21 cellular contexts compared by ENCODE assay signal in the genomic region with DNA sequence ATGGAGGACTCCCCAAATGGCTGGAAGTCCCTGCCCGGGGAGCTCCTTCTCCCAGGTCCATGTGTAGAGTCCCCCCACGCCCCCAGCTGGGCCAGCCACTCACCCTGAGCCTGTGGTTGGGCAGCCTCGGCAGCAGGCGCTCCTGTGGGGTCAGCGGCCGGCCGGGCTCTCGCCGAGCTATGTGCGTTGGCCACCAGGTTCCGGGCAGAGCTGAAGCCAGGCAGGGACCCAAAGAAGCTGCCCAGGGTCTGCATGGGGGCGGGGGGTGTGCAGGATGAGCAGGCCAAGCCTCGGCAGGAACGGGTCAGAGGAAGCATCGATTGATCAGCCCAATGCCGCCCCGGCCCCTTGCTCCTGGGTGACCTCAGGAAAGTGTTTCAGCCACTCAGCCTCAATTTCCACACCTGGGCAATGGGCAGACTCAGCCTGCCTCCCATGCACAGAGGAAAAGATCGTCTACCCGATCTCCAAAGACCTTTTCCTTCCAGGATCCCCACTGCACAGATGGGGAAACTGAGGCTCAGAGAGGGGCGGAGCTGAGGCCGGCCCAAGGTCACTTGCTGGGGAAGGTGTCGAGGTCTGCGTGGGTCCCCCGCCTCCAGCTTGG. TPM values are rescaled to one million over a fixed set of nuclear protein-coding genes. Genes with fewer than 3 reads are reported as not detected.
DNase-seq lines count a peak whose midpoint lies in the region; ATAC-seq and TF ChIP-seq lines count a peak whose summit lies in the region.
"Had no signal": no experiment of that assay in that cellular context is flagged by ENCODE, and none has a peak within 500 bp of the region (broad histone marks: within the 10 kb centered on the region; RNA-seq: fewer than 3 reads in every experiment).

No MANE protein-coding gene starts in this region.

- H3K9ac ChIP-seq in adipocyte (ENCODE audit: low read length), result peak overlapping the region; percentile 94

- H3K27ac Mint-ChIP-seq in stimulated activated memory B cell treated with anti-CD40 and anti-IgM and Interleukin-4, amounts not matched to agents 10 μg/mL and 1 μg/mL and 100 μg/mL, for 72 hours, result no peak overlapping the region
- H3K27ac Mint-ChIP-seq: activated naive CD4-positive, alpha-beta T cell treated with anti-CD3 and anti-CD28 coated beads, Interleukin-2, amount 50 U/mL, for 72 hours; T-helper 2 cell treated with Interferon-gamma antibody and Interleukin-4, amounts not matched to agents 5 μg/mL and 100 μg/mL, for 36 hours had no signal

- no peak overlapping the region for H3K4me3 Mint-ChIP-seq in stimulated activated memory B cell treated with anti-CD40 and anti-IgM and Interleukin-4, amounts not matched to agents 10 μg/mL and 1 μg/mL and 100 μg/mL, for 72 hours
- H3K4me3 Mint-ChIP-seq: central memory CD8-positive, alpha-beta T cell; neural crest cell; T-helper 2 cell treated with Interferon-gamma antibody and Interleukin-4, amounts not matched to agents 5 μg/mL and 100 μg/mL, for 36 hours had no signal

- H3K36me3 ChIP-seq in adipocyte (ENCODE audit: control insufficient read depth, insufficient read depth, low read length, severe bottlenecking) (peaks cover 30% of the 10 kb centered on the region), gastroesophageal sphincter (peaks cover 0 to 18% of the 10 kb centered on the region in 2 donors), thoracic aorta (no peaks in the 10 kb centered on the region), testis (ENCODE audit: low read depth, missing control alignments) (no peaks in the 10 kb centered on the region)
- H3K36me3 ChIP-seq: ascending aorta had no signal

- no peaks in the 10 kb centered on the region for H3K27me3 ChIP-seq in adipocyte (replicated peaks; ENCODE audit: control insufficient read depth, insufficient read depth, low read length)
- H3K27me3 ChIP-seq in gastroesophageal sphincter, result no peaks in the 10 kb centered on the region
- no peaks in the 10 kb centered on the region for H3K27me3 ChIP-seq in thoracic aorta (replicated peaks; ENCODE audit: insufficient read depth)
- no peaks in the 10 kb centered on the region for H3K27me3 ChIP-seq in testis
- H3K27me3 ChIP-seq: ascending aorta, foreskin keratinocyte had no signal

- no peak for ATAC-seq in gastroesophageal sphincter
- no peak for ATAC-seq in thoracic aorta (ENCODE audit: insufficient number of reproducible peaks, low FRiP score, low read depth)
- no peak for ATAC-seq in stimulated activated memory B cell treated with anti-CD40 and anti-IgM and Interleukin-4, amounts not matched to agents 10 μg/mL and 1 μg/mL and 100 μg/mL, for 72 hours
- ATAC-seq: foreskin keratinocyte had no signal

- peak overlapping the region; percentile 65 to 99 (median 91) for H3K27ac ChIP-seq in gastroesophageal sphincter
- no peak overlapping the region for H3K27ac ChIP-seq in thoracic aorta
- no peak overlapping the region for H3K27ac ChIP-seq in testis
- H3K27ac ChIP-seq: C4-2B, foreskin keratinocyte, skin epidermis had no signal

- 48% methylated on average over 8 of the region's 24 CpGs; no CpG with 5 or more reads in 1 of the 2 donors for WGBS in gastroesophageal sphincter (ENCODE audit: low coverage in 1 of 2), 2 donors
- WGBS in testis, 2 donors, result 82 to 90% methylated on average over 9 to 24 of the region's 24 CpGs

- H3K9me3 Mint-ChIP-seq in stimulated activated memory B cell treated with anti-CD40 and anti-IgM and Interleukin-4, amounts not matched to agents 10 μg/mL and 1 μg/mL and 100 μg/mL, for 72 hours, result no peaks in the 10 kb centered on the region
- H3K9me3 Mint-ChIP-seq: activated naive CD4-positive, alpha-beta T cell treated with anti-CD3 and anti-CD28 coated beads, Interleukin-2, amount 50 U/mL, for 72 hours; central memory CD8-positive, alpha-beta T cell; neural crest cell; T-helper 2 cell treated with Interferon-gamma antibody and Interleukin-4, amounts not matched to agents 5 μg/mL and 100 μg/mL, for 36 hours had no signal

- H3K36me3 Mint-ChIP-seq in stimulated activated memory B cell treated with anti-CD40 and anti-IgM and Interleukin-4, amounts not matched to agents 10 μg/mL and 1 μg/mL and 100 μg/mL, for 72 hours, result no peaks in the 10 kb centered on the region
- H3K36me3 Mint-ChIP-seq: activated naive CD4-positive, alpha-beta T cell treated with anti-CD3 and anti-CD28 coated beads, Interleukin-2, amount 50 U/mL, for 72 hours had no signal

- peaks cover 62% of the 10 kb centered on the region for H3K27me3 Mint-ChIP-seq in stimulated activated memory B cell treated with anti-CD40 and anti-IgM and Interleukin-4, amounts not matched to agents 10 μg/mL and 1 μg/mL and 100 μg/mL, for 72 hours

- H3K4me3 ChIP-seq in adipocyte (ENCODE audit: low read length), result peak overlapping the region; percentile 85
- peak overlapping the region; percentile 36 to 62 for H3K4me3 ChIP-seq in gastroesophageal sphincter
- H3K4me3 ChIP-seq in thoracic aorta, result peak overlapping the region; percentile 62
- no peak overlapping the region for H3K4me3 ChIP-seq in testis

- no peak for TF ChIP-seq EP300 in gastroesophageal sphincter (IDR thresholded peaks at IDR 0.05)

- intact Hi-C loops in testis (cut with DNase I; ENCODE audit: low total_unique reads), result no loop called here

- no peak for TF ChIP-seq POLR2A in gastroesophageal sphincter (IDR thresholded peaks at IDR 0.05)
- TF ChIP-seq POLR2A in testis (IDR thresholded peaks at IDR 0.05), result no peak

- H3K4me1 ChIP-seq in adipocyte (ENCODE audit: control insufficient read depth, insufficient read depth, low read length), result peaks cover 53% of the 10 kb centered on the region
- H3K4me1 ChIP-seq in gastroesophageal sphincter, result peaks cover 0 to 55% (median 12%) of the 10 kb centered on the region in 3 donors
- peaks cover 0 to 21% of the 10 kb centered on the region in 2 donors for H3K4me1 ChIP-seq in thoracic aorta (ENCODE audit: control insufficient read depth in 1 of 2, low read depth in 2 of 2)
- H3K4me1 ChIP-seq in testis, result peaks cover 10% of the 10 kb centered on the region

- no peaks in the 10 kb centered on the region for H3K9me3 ChIP-seq in adipocyte (ENCODE audit: control insufficient read depth, low read length)
- H3K9me3 ChIP-seq in gastroesophageal sphincter, result no peaks in the 10 kb centered on the region
- H3K9me3 ChIP-seq in thoracic aorta, result no peaks in the 10 kb centered on the region
- no peaks in the 10 kb centered on the region for H3K9me3 ChIP-seq in testis
- H3K9me3 ChIP-seq: ascending aorta had no signal

- DNase-seq in adipocyte (ENCODE audit: low read depth) (no peak), myocyte (ENCODE audit: low read depth) (peak; percentile 33), thoracic aorta (ENCODE audit: low spot score) (no peak), GM19240 (ENCODE audit: insufficient read length, low spot score) (no peak), testis (no peak), NCI-H446 treated with DMSO at 0.1 percent for 48 hours (lab: John Stamatoyannopoulos, UW) (no peak)
- DNase-seq: activated CD4-positive, alpha-beta T cell treated with anti-CD3 and anti-CD28 coated beads, Interleukin-2, amount 50 U/mL, for 1 hour; DMS79 treated with DMSO at 0.1 percent for 48 hours; foreskin keratinocyte; NCI-H1436 treated with DMSO at 0.1 percent for 48 hours; NCI-H510A treated with DMSO at 0.1 percent for 48 hours; RPMI8226 had no signal

- TF ChIP-seq CTCF in gastroesophageal sphincter (IDR thresholded peaks at IDR 0.05), result no peak
- no peak for TF ChIP-seq CTCF in thoracic aorta (IDR thresholded peaks at IDR 0.05)
- no peak for TF ChIP-seq CTCF in testis (IDR thresholded peaks at IDR 0.05)

- no peaks in the 10 kb centered on the region for H3K4me1 Mint-ChIP-seq in stimulated activated memory B cell treated with anti-CD40 and anti-IgM and Interleukin-4, amounts not matched to agents 10 μg/mL and 1 μg/mL and 100 μg/mL, for 72 hours
- H3K4me1 Mint-ChIP-seq: neural crest cell had no signal

RNA-seq across cellular contexts. Expression of a gene that starts 0.7 kb away (rescaled TPM):
- total RNA-seq in gastroesophageal sphincter (100 to 1,000 TPM in 1 of 4 donors, 10 to 100 TPM in 3; 66.0 to 145 (median 87.5) TPM), myocyte (0.32 and 0.42 TPM in 2 replicates), thoracic aorta (1 to 10 TPM; 3.4 to 7.1 TPM), testis (1 to 10 TPM; 2.8 to 3.7 TPM)
- polyA plus RNA-seq in myocyte (2012), result 0.33 TPM
- 4.0 TPM for polyA plus RNA-seq in testis (ENCODE audit: insufficient read depth, low read depth, low replicate concordance)

RNA-seq across cellular contexts. Expression of a gene that starts 17.5 kb away (rescaled TPM):
- total RNA-seq in gastroesophageal sphincter (10 to 100 TPM in 2 of 4 donors, 1 to 10 TPM in 1, under 1 TPM in 1; 0.49 to 24.3 (median 11.2) TPM), myocyte (not detected in 2 replicates), thoracic aorta (1 to 10 TPM; 4.0 to 4.5 TPM), testis (1 to 10 TPM; 7.4 to 8.5 TPM)
- not detected for polyA plus RNA-seq in myocyte (2012)
- 3.8 TPM for polyA plus RNA-seq in testis (ENCODE audit: insufficient read depth, low read depth, low replicate concordance)
- total RNA-seq: foreskin keratinocyte had no signal
- polyA plus RNA-seq: foreskin keratinocyte had no signal

RNA-seq across cellular contexts. Expression of a gene that starts 22.3 kb away (rescaled TPM):
- total RNA-seq in gastroesophageal sphincter (1 to 10 TPM in 2 of 4 donors, not detected in 2; 2.1 to 8.5 TPM), myocyte (0.05 TPM in 1 of 2 replicates, not detected in the other), thoracic aorta (10 to 100 TPM in 1 of 2 donors, under 1 TPM in 1; 0.41 to 13.5 TPM), testis (under 1 TPM; 0.24 to 0.25 TPM)
- polyA plus RNA-seq in myocyte (2012), result not detected
- polyA plus RNA-seq in testis (ENCODE audit: insufficient read depth, low read depth, low replicate concordance), result 0.58 TPM

RNA-seq across cellular contexts. Expression of a gene that starts 41.9 kb away (rescaled TPM):
- total RNA-seq in gastroesophageal sphincter (10 to 100 TPM in 1 of 4 donors, 1 to 10 TPM in 3; 2.0 to 12.4 (median 7.3) TPM), myocyte (373 and 483 TPM in 2 replicates), thoracic aorta (10 to 100 TPM in 1 of 2 donors, 1 to 10 TPM in 1; 3.4 to 17.4 TPM), testis (1 to 10 TPM; 3.5 to 4.2 TPM)
- polyA plus RNA-seq in myocyte (2012), result 75.2 TPM
- 5.0 TPM for polyA plus RNA-seq in testis (ENCODE audit: insufficient read depth, low read depth, low replicate concordance)
- total RNA-seq: activated naive CD4-positive, alpha-beta T cell treated with anti-CD3 and anti-CD28 coated beads, Interleukin-2, amount 50 U/mL, for 72 hours had no signal

RNA-seq across cellular contexts. Expression of a gene that starts 45.5 kb away (rescaled TPM):
- 10 to 100 TPM; 33.3 to 49.5 (median 36.2) TPM for total RNA-seq in gastroesophageal sphincter
- 43.8 and 59.1 TPM in 2 replicates for total RNA-seq in myocyte
- 46.6 TPM for polyA plus RNA-seq in myocyte (2012)
- 10 to 100 TPM; 22.7 to 40.3 TPM for total RNA-seq in thoracic aorta
- total RNA-seq in testis, result 10 to 100 TPM; 81.4 to 95.8 TPM
- polyA plus RNA-seq in testis (ENCODE audit: insufficient read depth, low read depth, low replicate concordance), result 141 TPM

Comparison
In these comparisons a context has a peak if more than half of its experiments do, and no peak if none do; other contexts are left out.
1. H3K4me3 ChIP-seq: peak in adipocyte (single experiment), gastroesophageal sphincter (2 of 2) and thoracic aorta (single experiment); none in testis (0 of 2).
2. H3K27ac ChIP-seq: peak in gastroesophageal sphincter (4 of 4); none in thoracic aorta (0 of 2) and testis (0 of 2).
3. RNA of a gene that starts 0.7 kb away (total RNA-seq): 66.0 to 145 TPM in gastroesophageal sphincter; 3.4 to 7.1 TPM in thoracic aorta, 2.8 to 3.7 TPM in testis and 0.32 to 0.42 TPM in myocyte; every median in the first group is over 4 times any median in the second.